8 cellular contexts compared by ENCODE assay signal in genomic region chr16:57801856-57802634, GRCh38. TPM values are rescaled to one million over a fixed set of nuclear protein-coding genes. Genes with fewer than 3 reads are reported as not detected.
DNase-seq lines count a peak whose midpoint lies in the region; ATAC-seq and TF ChIP-seq lines count a peak whose summit lies in the region.

Gene KIFC3, minus strand, starts transcription at chr16:57802491. Its CDS starts 4,248 bp downstream, at chr16:57798243.

- H3K9ac ChIP-seq in endodermal cell (ENCODE audit: extremely low read depth, low read length, poor library complexity, severe bottlenecking) (peak within 1 kb of the TSS; percentile 86), mesenchymal stem cell (ENCODE audit: low read length) (peak within 1 kb of the TSS; percentile 89)

- H2BK120ac ChIP-seq in mesenchymal stem cell (ENCODE audit: low read depth, low read length): peak within 1 kb of the TSS; percentile 90

- peak within 1 kb of the TSS; percentile 77 to 96 for H3K14ac ChIP-seq in mesenchymal stem cell (ENCODE audit: low read length in 2 of 2)

- peak within 1 kb of the TSS; percentile 92 for H3K4me2 ChIP-seq in mesenchymal stem cell (ENCODE audit: low read length, poor library complexity, severe bottlenecking)

- no peaks in the 10 kb centered on the region for H3K27me3 Mint-ChIP-seq in endodermal cell (ENCODE audit: insufficient read depth)

- H2AK5ac ChIP-seq in mesenchymal stem cell (ENCODE audit: low read length, severe bottlenecking): peak within 1 kb of the TSS; percentile 100

- H3K4me1 ChIP-seq in endodermal cell (ENCODE audit: control insufficient read depth, insufficient read depth, low read length) (peaks cover 37% of the 10 kb centered on the region), mesenchymal stem cell (ENCODE audit: control insufficient read depth, insufficient read depth, low read depth, low read length) (peaks cover 26% of the 10 kb centered on the region)

- H3K9me3 ChIP-seq in endodermal cell (ENCODE audit: control insufficient read depth, low read length): no peaks in the 10 kb centered on the region
- no peaks in the 10 kb centered on the region for H3K9me3 ChIP-seq in mesenchymal stem cell (ENCODE audit: control insufficient read depth, low read length)

- peak within 1 kb of the TSS; percentile 81 to 93 for H3K4ac ChIP-seq in mesenchymal stem cell (ENCODE audit: low read depth in 1 of 2, low read length in 2 of 2)

- peak within 1 kb of the TSS; percentile 94 for H3K27ac Mint-ChIP-seq in endodermal cell

- H3K36me3 ChIP-seq in endodermal cell (ENCODE audit: control insufficient read depth, insufficient read depth, low read length) (peaks cover 6% of the 10 kb centered on the region), mesenchymal stem cell (ENCODE audit: control insufficient read depth in 1 of 2, insufficient read depth in 2 of 2, low read depth in 1 of 2, low read length in 2 of 2) (peaks cover 1 to 25% of the 10 kb centered on the region in 2 experiments)

- peak within 1 kb of the TSS; percentile 90 for H3K4me3 ChIP-seq in endodermal cell (ENCODE audit: low read length)
- peak within 1 kb of the TSS; percentile 70 to 88 for H3K4me3 ChIP-seq in mesenchymal stem cell (ENCODE audit: insufficient read depth in 1 of 2, low read depth in 1 of 2, low read length in 2 of 2)

- H2BK5ac ChIP-seq in mesenchymal stem cell (ENCODE audit: low read depth, low read length, poor library complexity, severe bottlenecking): peak within 1 kb of the TSS; percentile 98

- peak within 1 kb of the TSS; percentile 95 to 98 for H3K18ac ChIP-seq in mesenchymal stem cell (ENCODE audit: low read depth in 1 of 2, low read length in 2 of 2)

- peak; percentile 49 for TF ChIP-seq CTCF in endodermal cell (conservative IDR thresholded peaks at IDR 0.05)

- H3K4me1 Mint-ChIP-seq in endodermal cell: peaks cover 57% of the 10 kb centered on the region

- H3K36me3 Mint-ChIP-seq in endodermal cell (ENCODE audit: low read depth): peaks cover 3% of the 10 kb centered on the region

- H2BK12ac ChIP-seq in mesenchymal stem cell (ENCODE audit: low read length in 2 of 2): peak within 1 kb of the TSS; percentile 72 to 94

- H3K27me3 ChIP-seq in endodermal cell (ENCODE audit: control insufficient read depth, insufficient read depth, low read length, poor library complexity, severe bottlenecking): no peaks in the 10 kb centered on the region
- H3K27me3 ChIP-seq in mesenchymal stem cell (ENCODE audit: control insufficient read depth in 1 of 2, insufficient read depth in 1 of 2, low read length in 2 of 2): peaks cover 0 to 3% of the 10 kb centered on the region in 2 experiments

- H3K4me3 Mint-ChIP-seq in endodermal cell: peak within 1 kb of the TSS; percentile 64

- peak within 1 kb of the TSS; percentile 71 for H4K91ac ChIP-seq in mesenchymal stem cell (ENCODE audit: low read length)

- H4K8ac ChIP-seq in mesenchymal stem cell (ENCODE audit: low read length): peak within 1 kb of the TSS; percentile 95

- peaks cover 2% of the 10 kb centered on the region for H3K79me1 ChIP-seq in mesenchymal stem cell (replicated peaks; ENCODE audit: low read length, poor library complexity, severe bottlenecking)

- H2BK15ac ChIP-seq in mesenchymal stem cell (ENCODE audit: low read depth, poor library complexity, severe bottlenecking): peak within 1 kb of the TSS; percentile 97

- H3K27ac ChIP-seq in endodermal cell (ENCODE audit: low read depth, low read length): peak within 1 kb of the TSS; percentile 80
- H3K27ac ChIP-seq in mesenchymal stem cell (ENCODE audit: low read length, poor library complexity, severe bottlenecking): peak within 1 kb of the TSS; percentile 94

- DNase-seq in NCI-H1417 (lab: John Stamatoyannopoulos, UW) (peak; percentile 42 to 82 (median 74)), NCI-H1417 treated with DMSO at 0.1 percent for 48 hours (lab: John Stamatoyannopoulos, UW) (no peak), NOMO-1 (lab: John Stamatoyannopoulos, UW; ENCODE audit: unreplicated experiment in 2 of 2) (peak; percentile 30 to 55), endodermal cell (peak; percentile 82), mesenchymal stem cell (peak; percentile 82)
- peak; percentile 77 for DNase-seq in activated CD8-positive, alpha-beta memory T cell treated with anti-CD3 and anti-CD28 coated beads, Interleukin-2, amount 50 U/mL, for 4 hours
- DNase-seq in stimulated activated CD4-positive, alpha-beta T cell treated with anti-CD3 and anti-CD28 coated beads, TNF-alpha, amount 100 ng/mL, for 4 hours (ENCODE audit: low read depth in 3 of 3): peak in 2 of 3 experiments; percentile 47 to 62

- peak within 1 kb of the TSS; percentile 84 for H2AFZ ChIP-seq in mesenchymal stem cell (ENCODE audit: low read depth, low read length)

- H3K9me3 Mint-ChIP-seq in endodermal cell: no peaks in the 10 kb centered on the region

- peak within 1 kb of the TSS in 1 of 2 experiments; percentile 29 for H3K23ac ChIP-seq in mesenchymal stem cell (ENCODE audit: low read length in 2 of 2)

- ATAC-seq in GM18870 (IDR thresholded peaks at IDR 0.05; ENCODE audit: unreplicated experiment): no peak

- WGBS in endodermal cell (ENCODE audit: insufficient coverage in 1 of 2, insufficient read length in 1 of 2), 2 experiments: 1 to 2% methylated on average over 13 to 90 of the region's 90 CpGs
- WGBS in mesenchymal stem cell: under 1% methylated on average over 66 of the region's 90 CpGs

RNA-seq across cellular contexts. Expression of gene KIFC3, which starts in this region (rescaled TPM):
- total RNA-seq in endodermal cell: 10 to 100 TPM; 39.2 to 39.3 TPM
- polyA plus RNA-seq in endodermal cell (2013, experiment 1 of 2): 18.0 TPM
- polyA plus RNA-seq in endodermal cell (2013, experiment 2 of 2): 22.9 TPM
- 28.1 TPM for polyA plus RNA-seq in mesenchymal stem cell (2013, experiment 1 of 2)
- 25.8 TPM for polyA plus RNA-seq in mesenchymal stem cell (2013, experiment 2 of 2)
